20 cellular contexts compared by ENCODE assay signal in genomic region chr7:6479067-6479466, GRCh38. TPM values are rescaled to one million over a fixed set of nuclear protein-coding genes. Genes with fewer than 3 reads are reported as not detected.
DNase-seq lines count a peak whose midpoint lies in the region; ATAC-seq and TF ChIP-seq lines count a peak whose summit lies in the region.
"Had no signal": no experiment of that assay in that cellular context is flagged by ENCODE, and none has a peak within 500 bp of the region (broad histone marks: within the 10 kb centered on the region; RNA-seq: fewer than 3 reads in every experiment).

No MANE protein-coding gene starts in this region.

- peaks cover 75% of the 10 kb centered on the region for H4K20me1 ChIP-seq in DND-41 (ENCODE audit: insufficient read depth, low read length)

- no peaks in the 10 kb centered on the region for H3K27me3 Mint-ChIP-seq in activated CD4-positive, alpha-beta T cell treated with anti-CD3 and anti-CD28 coated beads for 36 hours
- no peaks in the 10 kb centered on the region for H3K27me3 Mint-ChIP-seq in activated CD4-positive, alpha-beta memory T cell treated with anti-CD3 and anti-CD28 coated beads, Interleukin-2, amount 10 ng/mL, durations not matched to agents 7 days and 5 days
- H3K27me3 Mint-ChIP-seq in naive thymus-derived CD8-positive, alpha-beta T cell, result no peaks in the 10 kb centered on the region

- ATAC-seq in activated CD4-positive, alpha-beta T cell treated with anti-CD3 and anti-CD28 coated beads for 36 hours, result no peak
- no peak for ATAC-seq in DND-41 (ENCODE audit: insufficient read depth, low read depth)
- ATAC-seq in naive thymus-derived CD8-positive, alpha-beta T cell, result no peak
- no peak for ATAC-seq in HG03432 (IDR thresholded peaks at IDR 0.05; ENCODE audit: unreplicated experiment)
- ATAC-seq: gastroesophageal sphincter, GM12878, Right ventricle myocardium inferior had no signal

- H3K27me3 ChIP-seq in DND-41 (ENCODE audit: insufficient read depth, low read length, poor library complexity), result no peaks in the 10 kb centered on the region
- H3K27me3 ChIP-seq: gastroesophageal sphincter, upper lobe of left lung had no signal

- peaks cover 28% of the 10 kb centered on the region for H3K36me3 Mint-ChIP-seq in activated CD4-positive, alpha-beta T cell treated with anti-CD3 and anti-CD28 coated beads for 36 hours (ENCODE audit: low read depth)
- peaks cover 51% of the 10 kb centered on the region for H3K36me3 Mint-ChIP-seq in activated CD4-positive, alpha-beta memory T cell treated with anti-CD3 and anti-CD28 coated beads, Interleukin-2, amount 10 ng/mL, durations not matched to agents 7 days and 5 days (ENCODE audit: low read depth)
- peaks cover 0 to 35% (median 0%) of the 10 kb centered on the region in 3 donors for H3K36me3 Mint-ChIP-seq in naive thymus-derived CD8-positive, alpha-beta T cell

- H3K27ac Mint-ChIP-seq in activated CD4-positive, alpha-beta T cell treated with anti-CD3 and anti-CD28 coated beads for 36 hours, result peak overlapping the region; percentile 53
- H3K27ac Mint-ChIP-seq in activated CD4-positive, alpha-beta memory T cell treated with anti-CD3 and anti-CD28 coated beads, Interleukin-2, amount 10 ng/mL, durations not matched to agents 7 days and 5 days, result peak overlapping the region; percentile 79
- H3K27ac Mint-ChIP-seq in naive thymus-derived CD8-positive, alpha-beta T cell, result peak overlapping the region in 8 of 10 donors; percentile 28 to 83 (median 56)

- no peaks in the 10 kb centered on the region for H3K9me3 Mint-ChIP-seq in activated CD4-positive, alpha-beta T cell treated with anti-CD3 and anti-CD28 coated beads for 36 hours (ENCODE audit: low read depth)
- no peaks in the 10 kb centered on the region for H3K9me3 Mint-ChIP-seq in activated CD4-positive, alpha-beta memory T cell treated with anti-CD3 and anti-CD28 coated beads, Interleukin-2, amount 10 ng/mL, durations not matched to agents 7 days and 5 days
- H3K9me3 Mint-ChIP-seq in naive thymus-derived CD8-positive, alpha-beta T cell, result no peaks in the 10 kb centered on the region

- H3K9me3 ChIP-seq in DND-41 (ENCODE audit: insufficient read depth, low read length, severe bottlenecking), result no peaks in the 10 kb centered on the region
- H3K9me3 ChIP-seq: gastroesophageal sphincter, upper lobe of left lung had no signal

- H3K4me1 ChIP-seq in DND-41 (ENCODE audit: insufficient read depth, low read length), result peaks cover 38% of the 10 kb centered on the region

- H3K4me2 ChIP-seq in DND-41 (ENCODE audit: insufficient read depth, low read length), result no peak overlapping the region

- peaks cover 100% of the 10 kb centered on the region for H3K79me2 ChIP-seq in DND-41 (ENCODE audit: insufficient read depth, low read length)

- DNase-seq in activated CD4-positive, alpha-beta T cell treated with anti-CD3 and anti-CD28 coated beads for 36 hours, result peak; percentile 32
- DNase-seq in activated CD4-positive, alpha-beta T cell treated with anti-CD3 and anti-CD28 coated beads, Interleukin-2, amount 50 U/mL, for 4 hours, result no peak
- DNase-seq in DND-41 (peak; percentile 25), NCI-H2107 treated with DMSO at 0.1 percent for 48 hours (lab: John Stamatoyannopoulos, UW; ENCODE audit: unreplicated experiment) (no peak), GM10248 (ENCODE audit: extremely low spot score) (no peak)
- DNase-seq in activated CD4-positive, alpha-beta memory T cell treated with anti-CD3 and anti-CD28 coated beads, Interleukin-2, amount 10 ng/mL, durations not matched to agents 7 days and 5 days, result peak; percentile 54
- no peak for DNase-seq in naive thymus-derived CD8-positive, alpha-beta T cell
- DNase-seq: GOT3; NCI-H1694; NCI-H446; stimulated activated CD4-positive, alpha-beta T cell treated with anti-CD3 and anti-CD28 coated beads, Interleukin-4, amount 100 ng/mL, for 4 hours; upper lobe of left lung had no signal

- intact Hi-C loops in activated CD4-positive, alpha-beta T cell treated with anti-CD3 and anti-CD28 coated beads for 36 hours (cut with DNase I, micrococcal nuclease), result no loop called here

- H3K9ac ChIP-seq in DND-41 (ENCODE audit: low read depth, low read length), result no peak overlapping the region
- H3K9ac ChIP-seq: parathyroid adenoma had no signal

- no peak overlapping the region for H3K4me3 Mint-ChIP-seq in activated CD4-positive, alpha-beta T cell treated with anti-CD3 and anti-CD28 coated beads for 36 hours
- peak overlapping the region; percentile 21 for H3K4me3 Mint-ChIP-seq in activated CD4-positive, alpha-beta memory T cell treated with anti-CD3 and anti-CD28 coated beads, Interleukin-2, amount 10 ng/mL, durations not matched to agents 7 days and 5 days
- peak overlapping the region in 3 of 10 donors; percentile 6 to 55 (median 22) for H3K4me3 Mint-ChIP-seq in naive thymus-derived CD8-positive, alpha-beta T cell

- peaks cover 53% of the 10 kb centered on the region for H3K36me3 ChIP-seq in DND-41 (ENCODE audit: insufficient read depth, low read length)

- H3K4me1 Mint-ChIP-seq in activated CD4-positive, alpha-beta T cell treated with anti-CD3 and anti-CD28 coated beads for 36 hours, result peaks cover 75% of the 10 kb centered on the region
- peaks cover 69% of the 10 kb centered on the region for H3K4me1 Mint-ChIP-seq in activated CD4-positive, alpha-beta memory T cell treated with anti-CD3 and anti-CD28 coated beads, Interleukin-2, amount 10 ng/mL, durations not matched to agents 7 days and 5 days
- peaks cover 22 to 86% (median 84%) of the 10 kb centered on the region in 4 donors for H3K4me1 Mint-ChIP-seq in naive thymus-derived CD8-positive, alpha-beta T cell

- H3K27ac ChIP-seq in DND-41 (ENCODE audit: low read length), result no peak overlapping the region
- H3K27ac ChIP-seq: 22Rv1, coronary artery, epithelial cell of prostate, gastroesophageal sphincter, parathyroid adenoma, upper lobe of left lung had no signal

- no peak overlapping the region for H3K4me3 ChIP-seq in DND-41 (ENCODE audit: low read depth in 1 of 2, low read length in 2 of 2)
- H3K4me3 ChIP-seq: coronary artery, gastroesophageal sphincter, upper lobe of left lung had no signal

- CTCF ChIA-PET in activated CD4-positive, alpha-beta T cell treated with anti-CD3 and anti-CD28 coated beads for 36 hours (lab: Charles Lee), result interaction anchor here (0.8 kb wide), 1 partner anchor 12 kb away, joined by 3 read pairs; no protein-coding TSS in a partner anchor
- CTCF ChIA-PET in activated CD4-positive, alpha-beta memory T cell treated with anti-CD3 and anti-CD28 coated beads, Interleukin-2, amount 10 ng/mL, durations not matched to agents 7 days and 5 days (lab: Charles Lee), result interaction anchor here (0.9 to 1.4 kb wide), 2 partner anchors 31 to 35 kb away, joined by 3 to 4 read pairs; partner anchors contain the start of gene DAGLB
- CTCF ChIA-PET in GM10248 (lab: Yijun Ruan, JAX), result interaction anchor here (1.0 kb wide), 1 partner anchor 12 kb away, joined by 3 read pairs; no protein-coding TSS in a partner anchor

- H2AFZ ChIP-seq in DND-41 (ENCODE audit: low read depth, low read length), result no peak overlapping the region
- H2AFZ ChIP-seq: parathyroid adenoma had no signal

- POLR2A ChIA-PET in activated CD4-positive, alpha-beta T cell treated with anti-CD3 and anti-CD28 coated beads for 36 hours (lab: Charles Lee), result interaction anchor here (0.6 to 1.2 kb wide), 2 partner anchors 8 to 27 kb away, joined by 4 to 7 read pairs; no protein-coding TSS in a partner anchor
- POLR2A ChIA-PET in activated CD4-positive, alpha-beta memory T cell treated with anti-CD3 and anti-CD28 coated beads, Interleukin-2, amount 10 ng/mL, durations not matched to agents 7 days and 5 days (lab: Charles Lee), result interaction anchor here (0.9 to 1.6 kb wide), 2 partner anchors 10 to 31 kb away, joined by 3 read pairs; partner anchors contain the start of gene DAGLB
- POLR2A ChIA-PET in naive thymus-derived CD8-positive, alpha-beta T cell (lab: Charles Lee), result no interaction called here
- POLR2A ChIA-PET in GM10248 (lab: Yijun Ruan, JAX), result interaction anchor here (0.6 to 0.9 kb wide), 3 partner anchors 8 to 1113 kb away, joined by 3 to 6 read pairs (median 3); no protein-coding TSS in a partner anchor

- TF ChIP-seq CTCF in DND-41 (IDR thresholded peaks at IDR 0.05; ENCODE audit: borderline replicate concordance, extremely low read depth, low read length, poor library complexity, severe bottlenecking), result no peak
- TF ChIP-seq CTCF in GM10248 (IDR thresholded peaks at IDR 0.05; ENCODE audit: control extremely low read depth, extremely low read depth, low read depth, missing control alignments), result no peak

RNA-seq across cellular contexts. Expression of gene KDELR2, which starts 4.9 kb away (rescaled TPM):
- 10 to 100 TPM; 67.2 to 78.7 TPM for total RNA-seq in activated CD4-positive, alpha-beta T cell treated with anti-CD3 and anti-CD28 coated beads for 36 hours
- 10 to 100 TPM; 64.1 to 72.1 TPM for total RNA-seq in activated CD4-positive, alpha-beta memory T cell treated with anti-CD3 and anti-CD28 coated beads, Interleukin-2, amount 10 ng/mL, durations not matched to agents 7 days and 5 days
- 10 to 100 TPM; 33.1 to 35.3 TPM for total RNA-seq in naive thymus-derived CD8-positive, alpha-beta T cell
- polyA plus RNA-seq in naive thymus-derived CD8-positive, alpha-beta T cell, result 10 to 100 TPM; 39.2 to 51.1 (median 42.0) TPM

RNA-seq across cellular contexts. Expression of gene DAGLB, which starts 31.3 kb away (rescaled TPM):
- total RNA-seq in activated CD4-positive, alpha-beta T cell treated with anti-CD3 and anti-CD28 coated beads for 36 hours, result 10 to 100 TPM in 1 of 2 experiments, 1 to 10 TPM in 1; 9.8 to 15.2 TPM
- total RNA-seq in activated CD4-positive, alpha-beta memory T cell treated with anti-CD3 and anti-CD28 coated beads, Interleukin-2, amount 10 ng/mL, durations not matched to agents 7 days and 5 days, result 10 to 100 TPM; 15.7 to 16.5 TPM
- 10 to 100 TPM; 75.4 to 78.1 TPM for total RNA-seq in naive thymus-derived CD8-positive, alpha-beta T cell
- 10 to 100 TPM in 1 of 3 donors, 1 to 10 TPM in 2; 7.2 to 11.9 (median 7.6) TPM for polyA plus RNA-seq in naive thymus-derived CD8-positive, alpha-beta T cell

Comparison
In these comparisons a context has a peak if more than half of its experiments do, and no peak if none do; other contexts are left out.
1. DNase-seq: peak in activated CD4-positive, alpha-beta T cell treated with anti-CD3 and anti-CD28 coated beads for 36 hours (single experiment), DND-41 (single experiment) and activated CD4-positive, alpha-beta memory T cell treated with anti-CD3 and anti-CD28 coated beads, Interleukin-2, amount 10 ng/mL, durations not matched to agents 7 days and 5 days (single experiment); none in activated CD4-positive, alpha-beta T cell treated with anti-CD3 and anti-CD28 coated beads, Interleukin-2, amount 50 U/mL, for 4 hours (0 of 2), naive thymus-derived CD8-positive, alpha-beta T cell (0 of 10), NCI-H2107 treated with DMSO at 0.1 percent for 48 hours (single experiment) and GM10248 (single experiment).
2. RNA of gene DAGLB, which starts 31.3 kb away (total RNA-seq): 75.4 to 78.1 TPM in naive thymus-derived CD8-positive, alpha-beta T cell; 15.7 to 16.5 TPM in activated CD4-positive, alpha-beta memory T cell treated with anti-CD3 and anti-CD28 coated beads, Interleukin-2, amount 10 ng/mL, durations not matched to agents 7 days and 5 days and 9.8 to 15.2 TPM in activated CD4-positive, alpha-beta T cell treated with anti-CD3 and anti-CD28 coated beads for 36 hours; every median in the first group is over 4 times any median in the second.
3. Peak in every context shown above with its lines, with median percentiles within 50 percentile points of each other: H3K27ac Mint-ChIP-seq.